In genomic region chr6:28922841-28923317, GRCh38 we compare ENCODE assay signal across 8 cellular contexts. TPM values are rescaled to one million over a fixed set of nuclear protein-coding genes. Genes with fewer than 3 reads are reported as not detected.
DNase-seq lines count a peak whose midpoint lies in the region; ATAC-seq and TF ChIP-seq lines count a peak whose summit lies in the region.

No MANE protein-coding gene starts in this region.

- no peak overlapping the region for H2BK12ac ChIP-seq in neuronal stem cell (ENCODE audit: low read length)

- H4K91ac ChIP-seq in neuronal stem cell (ENCODE audit: low read depth, low read length, poor library complexity), result peak overlapping the region; percentile 70

- H3K9me3 ChIP-seq in neuronal stem cell (replicated peaks in 1 of 2; ENCODE audit: control insufficient read depth in 2 of 2, insufficient read depth in 1 of 2, low read depth in 1 of 2, low read length in 2 of 2), result no peaks in the 10 kb centered on the region

- H3K14ac ChIP-seq in neuronal stem cell (ENCODE audit: low read length), result peak overlapping the region; percentile 98

- peak; percentile 21 for DNase-seq in AG10803 (ENCODE audit: low read depth)
- peak; percentile 47 to 65 for DNase-seq in NOMO-1 (lab: John Stamatoyannopoulos, UW; ENCODE audit: unreplicated experiment in 2 of 2)
- DNase-seq in activated T-helper 9 cell treated with anti-CD3 and anti-CD28 coated beads, Interleukin-2, amount 50 U/mL, for 16 hours (ENCODE audit: low read depth), result peak; percentile 20
- DNase-seq in germinal center (ENCODE audit: low spot score), result peak; percentile 41
- DNase-seq in neuronal stem cell (ENCODE audit: low spot score), result no peak
- DNase-seq in NCI-H1694 (lab: John Stamatoyannopoulos, UW), result no peak

- no peaks in the 10 kb centered on the region for H3K27me3 ChIP-seq in neuronal stem cell (ENCODE audit: control insufficient read depth in 3 of 3, insufficient read depth in 3 of 3, low read depth in 1 of 3, low read length in 3 of 3)

- H3K18ac ChIP-seq in neuronal stem cell (ENCODE audit: low read length), result peak overlapping the region; percentile 99

- peak overlapping the region; percentile 88 for H2AK5ac ChIP-seq in neuronal stem cell (ENCODE audit: low read depth, low read length)

- H2AFZ ChIP-seq in neuronal stem cell (ENCODE audit: low read length), result peak overlapping the region; percentile 95

- H3K4me2 ChIP-seq in neuronal stem cell (ENCODE audit: insufficient read depth, low read length, poor library complexity, severe bottlenecking), result peak overlapping the region; percentile 72

- TF ChIP-seq CTCF in AG10803 (conservative IDR thresholded peaks at IDR 0.05; ENCODE audit: low read length), result no peak

- peaks cover 21% of the 10 kb centered on the region for H3K79me1 ChIP-seq in neuronal stem cell (ENCODE audit: low read depth, low read length)

- H3K4me1 ChIP-seq in neuronal stem cell (ENCODE audit: control insufficient read depth in 2 of 2, insufficient read depth in 1 of 2, low read depth in 1 of 2, low read length in 2 of 2), result peaks cover 7 to 10% of the 10 kb centered on the region in 2 donors

- peak overlapping the region; percentile 99 for H3K9ac ChIP-seq in neuronal stem cell (ENCODE audit: low read depth, low read length, poor library complexity)

- H3K36me3 ChIP-seq in neuronal stem cell (replicated peaks in 1 of 2; ENCODE audit: control insufficient read depth in 2 of 2, insufficient read depth in 2 of 2, low read length in 2 of 2), result peaks cover 22 to 48% of the 10 kb centered on the region in 2 donors

- H2BK120ac ChIP-seq in neuronal stem cell (ENCODE audit: low read depth, low read length), result no peak overlapping the region

- no CpG with 5 or more reads among the region's 33 CpGs for WGBS in neuronal stem cell (ENCODE audit: extremely low coverage in 2 of 2, insufficient read length in 2 of 2, insufficient replicate concordance in 1 of 2), 2 donors

- H3K4me3 ChIP-seq in AG10803 (ENCODE audit: low read length), result peak overlapping the region; percentile 96
- peak overlapping the region; percentile 100 for H3K4me3 ChIP-seq in neuronal stem cell (ENCODE audit: low read length in 2 of 2)

- ATAC-seq in GM18867 (IDR thresholded peaks at IDR 0.05; ENCODE audit: unreplicated experiment), result peak; percentile 37
- peak; percentile 11 for ATAC-seq in HG03039 (IDR thresholded peaks at IDR 0.05; ENCODE audit: unreplicated experiment)

- H3K4ac ChIP-seq in neuronal stem cell (ENCODE audit: low read length), result no peak overlapping the region

- peak overlapping the region; percentile 83 for H2BK5ac ChIP-seq in neuronal stem cell (ENCODE audit: low read length)

- peak overlapping the region; percentile 99 for H3K23ac ChIP-seq in neuronal stem cell (ENCODE audit: low read depth, low read length, poor library complexity)

- no peak overlapping the region for H4K8ac ChIP-seq in neuronal stem cell (ENCODE audit: low read depth, low read length)

- H3K27ac ChIP-seq in neuronal stem cell (replicated peaks; ENCODE audit: low read length), result peak overlapping the region; percentile 74

- no peak overlapping the region for H2BK15ac ChIP-seq in neuronal stem cell (ENCODE audit: low read length)

RNA-seq across cellular contexts. Expression of gene TRIM27, which starts 0.9 kb away (rescaled TPM):
- polyA plus RNA-seq in neuronal stem cell (2013, experiment 1 of 2), result 38.5 TPM
- polyA plus RNA-seq in neuronal stem cell (2013, experiment 2 of 2), result 37.5 TPM

Comparison
In these comparisons a context has a peak if more than half of its experiments do, and no peak if none do; other contexts are left out.
1. DNase-seq: peak in AG10803 (single experiment), NOMO-1 (2 of 2), activated T-helper 9 cell treated with anti-CD3 and anti-CD28 coated beads, Interleukin-2, amount 50 U/mL, for 16 hours (single experiment) and germinal center (single experiment); none in neuronal stem cell (single experiment) and NCI-H1694 (single experiment).